ENCODE assay signal across 16 cellular contexts in the genomic region with DNA sequence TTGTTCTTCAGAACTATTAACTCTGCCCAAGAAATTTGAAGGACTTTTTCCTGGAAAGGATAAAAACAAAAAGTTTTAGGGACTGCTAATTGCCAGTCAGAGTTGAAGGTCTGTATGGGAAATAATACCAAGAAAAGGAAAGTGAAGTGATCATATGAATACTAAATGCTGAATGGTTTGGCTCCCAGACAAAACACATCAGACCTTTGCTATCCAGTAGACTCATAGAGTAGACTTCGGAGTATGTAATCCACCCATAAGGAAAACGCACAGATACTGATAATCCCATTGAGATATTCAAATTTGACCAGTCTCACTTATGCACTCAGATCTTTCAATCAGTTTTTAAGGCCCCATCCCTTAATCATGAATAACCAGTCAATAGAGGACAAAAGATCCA.
DNase-seq lines count a peak whose midpoint lies in the region; ATAC-seq lines count a peak whose summit lies in the region.
"Had no signal": no experiment of that assay in that cellular context is flagged by ENCODE, and none has a peak within 500 bp of the region (broad histone marks: within the 10 kb centered on the region; RNA-seq: fewer than 3 reads in every experiment).

No MANE protein-coding gene starts in this region.

- intact Hi-C loops in naive thymus-derived CD4-positive, alpha-beta T cell (cut with micrococcal nuclease), result no loop called here

- no peak for ATAC-seq in activated T-helper 17 cell treated with anti-CD3 and anti-CD28 coated beads, Interleukin-2, amount 50 U/mL, for 72 hours (replicated peaks)
- ATAC-seq in naive thymus-derived CD4-positive, alpha-beta T cell, result no peak
- ATAC-seq in stimulated activated naive CD8-positive, alpha-beta T cell treated with anti-CD3 and anti-CD28 coated beads, Interleukin-15, amount 100 ng/mL, for 72 hours, result no peak
- ATAC-seq in HG03442 (IDR thresholded peaks at IDR 0.05; ENCODE audit: unreplicated experiment), result no peak
- ATAC-seq: Panc1 had no signal

- peaks cover 0 to 30% of the 10 kb centered on the region in 2 donors for H3K4me1 ChIP-seq in naive thymus-derived CD4-positive, alpha-beta T cell (ENCODE audit: control insufficient read depth in 2 of 2, insufficient read depth in 2 of 2, low read length in 2 of 2)

- no peak overlapping the region for H3K27ac ChIP-seq in naive thymus-derived CD4-positive, alpha-beta T cell (ENCODE audit: low read depth, low read length)

- DNase-seq in EL (peak; percentile 10), stromal cell of bone marrow (ENCODE audit: low read depth) (peak; percentile 28), SK-N-DZ (ENCODE audit: low spot score) (no peak)
- no peak for DNase-seq in naive thymus-derived CD4-positive, alpha-beta T cell
- no peak for DNase-seq in stimulated activated naive CD8-positive, alpha-beta T cell treated with anti-CD3 and anti-CD28 coated beads, Interleukin-15, amount 100 ng/mL, for 72 hours
- DNase-seq: ACHN; CD4-positive, alpha-beta T cell; GF-D8; KBM-7; NCI-H146; NCI-H2081 treated with DMSO at 0.1 percent for 48 hours; NCI-H510A treated with DMSO at 0.1 percent for 48 hours had no signal

- H3K27ac Mint-ChIP-seq in activated T-helper 17 cell treated with anti-CD3 and anti-CD28 coated beads, Interleukin-2, amount 50 U/mL, for 72 hours, result no peak overlapping the region
- H3K27ac Mint-ChIP-seq in naive thymus-derived CD4-positive, alpha-beta T cell, result no peak overlapping the region
- no peak overlapping the region for H3K27ac Mint-ChIP-seq in stimulated activated naive CD8-positive, alpha-beta T cell treated with anti-CD3 and anti-CD28 coated beads, Interleukin-15, amount 100 ng/mL, for 72 hours
- H3K27ac Mint-ChIP-seq: B cell; CD4-positive, alpha-beta T cell had no signal

- H3K4me3 ChIP-seq in naive thymus-derived CD4-positive, alpha-beta T cell (ENCODE audit: low read length), result peak overlapping the region; percentile 21

- no peaks in the 10 kb centered on the region for H3K27me3 ChIP-seq in naive thymus-derived CD4-positive, alpha-beta T cell (ENCODE audit: control insufficient read depth in 2 of 2, insufficient read depth in 2 of 2, low read length in 2 of 2)

- POLR2A ChIA-PET in naive thymus-derived CD4-positive, alpha-beta T cell (lab: Charles Lee), result no interaction called here

- H3K4me1 Mint-ChIP-seq in activated T-helper 17 cell treated with anti-CD3 and anti-CD28 coated beads, Interleukin-2, amount 50 U/mL, for 72 hours, result peaks cover 5% of the 10 kb centered on the region
- peaks cover 0 to 12% (median 4%) of the 10 kb centered on the region in 7 donors for H3K4me1 Mint-ChIP-seq in naive thymus-derived CD4-positive, alpha-beta T cell
- H3K4me1 Mint-ChIP-seq in stimulated activated naive CD8-positive, alpha-beta T cell treated with anti-CD3 and anti-CD28 coated beads, Interleukin-15, amount 100 ng/mL, for 72 hours, result peaks cover 13% of the 10 kb centered on the region

- H3K36me3 Mint-ChIP-seq in activated T-helper 17 cell treated with anti-CD3 and anti-CD28 coated beads, Interleukin-2, amount 50 U/mL, for 72 hours (ENCODE audit: low read depth), result no peaks in the 10 kb centered on the region
- H3K36me3 Mint-ChIP-seq in naive thymus-derived CD4-positive, alpha-beta T cell, result peaks cover 0 to 14% (median 7%) of the 10 kb centered on the region in 5 donors

- H3K9me3 Mint-ChIP-seq in activated T-helper 17 cell treated with anti-CD3 and anti-CD28 coated beads, Interleukin-2, amount 50 U/mL, for 72 hours, result no peaks in the 10 kb centered on the region
- peaks cover 0 to 19% (median 4%) of the 10 kb centered on the region in 11 donors for H3K9me3 Mint-ChIP-seq in naive thymus-derived CD4-positive, alpha-beta T cell
- H3K9me3 Mint-ChIP-seq in stimulated activated naive CD8-positive, alpha-beta T cell treated with anti-CD3 and anti-CD28 coated beads, Interleukin-15, amount 100 ng/mL, for 72 hours, result peaks cover 0 to 13% of the 10 kb centered on the region in 2 donors

- no peaks in the 10 kb centered on the region for H3K27me3 Mint-ChIP-seq in activated T-helper 17 cell treated with anti-CD3 and anti-CD28 coated beads, Interleukin-2, amount 50 U/mL, for 72 hours
- H3K27me3 Mint-ChIP-seq in naive thymus-derived CD4-positive, alpha-beta T cell, result no peaks in the 10 kb centered on the region
- no peaks in the 10 kb centered on the region for H3K27me3 Mint-ChIP-seq in stimulated activated naive CD8-positive, alpha-beta T cell treated with anti-CD3 and anti-CD28 coated beads, Interleukin-15, amount 100 ng/mL, for 72 hours
- H3K27me3 Mint-ChIP-seq: B cell; CD4-positive, alpha-beta T cell had no signal

- H3K4me3 Mint-ChIP-seq in activated T-helper 17 cell treated with anti-CD3 and anti-CD28 coated beads, Interleukin-2, amount 50 U/mL, for 72 hours, result peak overlapping the region; percentile 10
- peak overlapping the region in 1 of 10 donors; percentile 55 for H3K4me3 Mint-ChIP-seq in naive thymus-derived CD4-positive, alpha-beta T cell
- H3K4me3 Mint-ChIP-seq in stimulated activated naive CD8-positive, alpha-beta T cell treated with anti-CD3 and anti-CD28 coated beads, Interleukin-15, amount 100 ng/mL, for 72 hours, result no peak overlapping the region
- H3K4me3 Mint-ChIP-seq: B cell; CD4-positive, alpha-beta T cell had no signal

- H3K9me3 ChIP-seq in naive thymus-derived CD4-positive, alpha-beta T cell (ENCODE audit: control insufficient read depth in 2 of 3, low read length in 3 of 3), result no peaks in the 10 kb centered on the region

- H3K36me3 ChIP-seq in naive thymus-derived CD4-positive, alpha-beta T cell (ENCODE audit: control insufficient read depth in 2 of 3, insufficient read depth in 3 of 3, low read length in 3 of 3), result no peaks in the 10 kb centered on the region

- CTCF ChIA-PET in naive thymus-derived CD4-positive, alpha-beta T cell (lab: Charles Lee), result no interaction called here

Comparison
In these comparisons a context has a peak if more than half of its experiments do, and no peak if none do; other contexts are left out.
1. DNase-seq: peak in EL (single experiment) and stromal cell of bone marrow (single experiment); none in naive thymus-derived CD4-positive, alpha-beta T cell (0 of 9), stimulated activated naive CD8-positive, alpha-beta T cell treated with anti-CD3 and anti-CD28 coated beads, Interleukin-15, amount 100 ng/mL, for 72 hours (0 of 2) and SK-N-DZ (single experiment).